1 cellular context compared by ENCODE assay signal in genomic region chr10:50882540-50882983, GRCh38.
TF ChIP-seq lines count a peak whose summit lies in the region.

No MANE protein-coding gene starts in this region.

TF ChIP-seq in HepG2, 621 proteins besides CTCF, POLR2A, EP300 and RAD21 (continues in another document):
- TF ChIP-seq KLF13 (CRISPR knock-in tag; IDR thresholded peaks at IDR 0.05) (no peak), MEIS1 (CRISPR knock-in tag; IDR thresholded peaks at IDR 0.05; ENCODE audit: borderline replicate concordance) (peak; percentile 53; the same call in 1 of the 2 replicates), DNMT3B (CRISPR knock-in tag; conservative IDR thresholded peaks at IDR 0.05) (no peak; the same call in 1 of the 2 replicates), GFI1 (CRISPR knock-in tag; IDR thresholded peaks at IDR 0.05; ENCODE audit: borderline replicate concordance) (peak; percentile 89), TRIM24 (CRISPR knock-in tag; IDR thresholded peaks at IDR 0.05) (0 out of 2 replicates have a peak, but pooled peaks have one; percentile 17), ZNF629 (CRISPR knock-in tag; conservative IDR thresholded peaks at IDR 0.05) (no peak), ZNF264 (CRISPR knock-in tag; IDR thresholded peaks at IDR 0.05) (peak; percentile 53; the same call in 1 of the 2 replicates), ZNF205 (CRISPR knock-in tag; IDR thresholded peaks at IDR 0.05) (peak; percentile 76; the same call in 1 of the 2 replicates), BCL6 (CRISPR knock-in tag; IDR thresholded peaks at IDR 0.05) (peak; percentile 89), RCOR2 (CRISPR knock-in tag; IDR thresholded peaks at IDR 0.05) (0 out of 2 replicates have a peak, but pooled peaks have one; percentile 52), CEBPG (CRISPR knock-in tag; IDR thresholded peaks at IDR 0.05) (peak; percentile 98), MIXL1 (CRISPR knock-in tag; IDR thresholded peaks at IDR 0.05) (peak; percentile 97), SOX13 (IDR thresholded peaks at IDR 0.05) (peak; percentile 58; the same call in 1 of the 2 replicates), SOX13 (CRISPR knock-in tag; conservative IDR thresholded peaks at IDR 0.05 in 1 of 2, IDR thresholded peaks at IDR 0.05 in 1 of 2) (peak in 1 of 2 experiments; percentile 89; a peak in 2 of 4 replicates), ZNF816 (CRISPR knock-in tag; IDR thresholded peaks at IDR 0.05; ENCODE audit: borderline replicate concordance) (peak; percentile 92), CENPT (CRISPR knock-in tag; IDR thresholded peaks at IDR 0.05; ENCODE audit: low read depth) (no peak), ELF1 (CRISPR knock-in tag; IDR thresholded peaks at IDR 0.05) (0 out of 2 replicates have a peak, but pooled peaks have one; percentile 14), ZBTB1 (CRISPR knock-in tag; IDR thresholded peaks at IDR 0.05; ENCODE audit: borderline replicate concordance) (no peak), TP53 (CRISPR knock-in tag; conservative IDR thresholded peaks at IDR 0.05) (peak; percentile 50; the same call in 1 of the 2 replicates), RFXAP (CRISPR knock-in tag; IDR thresholded peaks at IDR 0.05; ENCODE audit: borderline replicate concordance) (0 out of 2 replicates have a peak, but pooled peaks have one; percentile 42), FOXK1 (CRISPR knock-in tag; IDR thresholded peaks at IDR 0.05; ENCODE audit: borderline replicate concordance, low read depth) (peak; percentile 78), MXI1 (IDR thresholded peaks at IDR 0.05; ENCODE audit: borderline replicate concordance, low read depth, low read length) (no peak), ZNF792 (CRISPR knock-in tag; IDR thresholded peaks at IDR 0.05) (peak; percentile 40; the same call in 1 of the 2 replicates), ZSCAN22 (CRISPR knock-in tag; IDR thresholded peaks at IDR 0.05) (no peak), ZNF547 (CRISPR knock-in tag; IDR thresholded peaks at IDR 0.05) (no peak), TGIF2 (CRISPR knock-in tag; IDR thresholded peaks at IDR 0.05) (peak; percentile 42; the same call in 1 of the 2 replicates), HHEX (CRISPR knock-in tag; IDR thresholded peaks at IDR 0.05) (0 out of 2 replicates have a peak, but pooled peaks have one; percentile 26), THRA (CRISPR knock-in tag; IDR thresholded peaks at IDR 0.05; ENCODE audit: borderline replicate concordance) (peak; percentile 96), ONECUT2 (CRISPR knock-in tag; IDR thresholded peaks at IDR 0.05) (peak; percentile 99), SCMH1 (CRISPR knock-in tag; IDR thresholded peaks at IDR 0.05; ENCODE audit: borderline replicate concordance) (no peak), MEF2D (CRISPR knock-in tag; IDR thresholded peaks at IDR 0.05) (no peak), ASH2L (IDR thresholded peaks at IDR 0.05; ENCODE audit: insufficient read length, low read depth, low read length) (peak; percentile 41), LBX2 (CRISPR knock-in tag; IDR thresholded peaks at IDR 0.05; ENCODE audit: borderline replicate concordance) (no peak), ATF7-NPFF (CRISPR knock-in tag; IDR thresholded peaks at IDR 0.05; ENCODE audit: low read depth) (no peak), GATAD1 (CRISPR knock-in tag; IDR thresholded peaks at IDR 0.05) (peak; percentile 67)
- TF ChIP-seq, protein P1, sequence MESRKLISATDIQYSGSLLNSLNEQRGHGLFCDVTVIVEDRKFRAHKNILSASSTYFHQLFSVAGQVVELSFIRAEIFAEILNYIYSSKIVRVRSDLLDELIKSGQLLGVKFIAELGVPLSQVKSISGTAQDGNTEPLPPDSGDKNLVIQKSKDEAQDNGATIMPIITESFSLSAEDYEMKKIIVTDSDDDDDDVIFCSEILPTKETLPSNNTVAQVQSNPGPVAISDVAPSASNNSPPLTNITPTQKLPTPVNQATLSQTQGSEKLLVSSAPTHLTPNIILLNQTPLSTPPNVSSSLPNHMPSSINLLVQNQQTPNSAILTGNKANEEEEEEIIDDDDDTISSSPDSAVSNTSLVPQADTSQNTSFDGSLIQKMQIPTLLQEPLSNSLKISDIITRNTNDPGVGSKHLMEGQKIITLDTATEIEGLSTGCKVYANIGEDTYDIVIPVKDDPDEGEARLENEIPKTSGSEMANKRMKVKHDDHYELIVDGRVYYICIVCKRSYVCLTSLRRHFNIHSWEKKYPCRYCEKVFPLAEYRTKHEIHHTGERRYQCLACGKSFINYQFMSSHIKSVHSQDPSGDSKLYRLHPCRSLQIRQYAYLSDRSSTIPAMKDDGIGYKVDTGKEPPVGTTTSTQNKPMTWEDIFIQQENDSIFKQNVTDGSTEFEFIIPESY (CRISPR knock-in tag; IDR thresholded peaks at IDR 0.05) = no peak
- TF ChIP-seq, protein P2, sequence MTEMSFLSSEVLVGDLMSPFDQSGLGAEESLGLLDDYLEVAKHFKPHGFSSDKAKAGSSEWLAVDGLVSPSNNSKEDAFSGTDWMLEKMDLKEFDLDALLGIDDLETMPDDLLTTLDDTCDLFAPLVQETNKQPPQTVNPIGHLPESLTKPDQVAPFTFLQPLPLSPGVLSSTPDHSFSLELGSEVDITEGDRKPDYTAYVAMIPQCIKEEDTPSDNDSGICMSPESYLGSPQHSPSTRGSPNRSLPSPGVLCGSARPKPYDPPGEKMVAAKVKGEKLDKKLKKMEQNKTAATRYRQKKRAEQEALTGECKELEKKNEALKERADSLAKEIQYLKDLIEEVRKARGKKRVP (CRISPR knock-in tag; IDR thresholded peaks at IDR 0.05) = peak in 1 of 2 experiments; percentile 92; a peak in 2 of 4 replicates
- TF ChIP-seq, protein P3, sequence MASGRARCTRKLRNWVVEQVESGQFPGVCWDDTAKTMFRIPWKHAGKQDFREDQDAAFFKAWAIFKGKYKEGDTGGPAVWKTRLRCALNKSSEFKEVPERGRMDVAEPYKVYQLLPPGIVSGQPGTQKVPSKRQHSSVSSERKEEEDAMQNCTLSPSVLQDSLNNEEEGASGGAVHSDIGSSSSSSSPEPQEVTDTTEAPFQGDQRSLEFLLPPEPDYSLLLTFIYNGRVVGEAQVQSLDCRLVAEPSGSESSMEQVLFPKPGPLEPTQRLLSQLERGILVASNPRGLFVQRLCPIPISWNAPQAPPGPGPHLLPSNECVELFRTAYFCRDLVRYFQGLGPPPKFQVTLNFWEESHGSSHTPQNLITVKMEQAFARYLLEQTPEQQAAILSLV (CRISPR knock-in tag; IDR thresholded peaks at IDR 0.05; ENCODE audit: borderline replicate concordance) = no peak
- TF ChIP-seq, protein P4, sequence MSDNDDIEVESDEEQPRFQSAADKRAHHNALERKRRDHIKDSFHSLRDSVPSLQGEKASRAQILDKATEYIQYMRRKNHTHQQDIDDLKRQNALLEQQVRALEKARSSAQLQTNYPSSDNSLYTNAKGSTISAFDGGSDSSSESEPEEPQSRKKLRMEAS (IDR thresholded peaks at IDR 0.05) = 0 out of 2 replicates have a peak, but pooled peaks have one; percentile 19
- TF ChIP-seq, protein P5, sequence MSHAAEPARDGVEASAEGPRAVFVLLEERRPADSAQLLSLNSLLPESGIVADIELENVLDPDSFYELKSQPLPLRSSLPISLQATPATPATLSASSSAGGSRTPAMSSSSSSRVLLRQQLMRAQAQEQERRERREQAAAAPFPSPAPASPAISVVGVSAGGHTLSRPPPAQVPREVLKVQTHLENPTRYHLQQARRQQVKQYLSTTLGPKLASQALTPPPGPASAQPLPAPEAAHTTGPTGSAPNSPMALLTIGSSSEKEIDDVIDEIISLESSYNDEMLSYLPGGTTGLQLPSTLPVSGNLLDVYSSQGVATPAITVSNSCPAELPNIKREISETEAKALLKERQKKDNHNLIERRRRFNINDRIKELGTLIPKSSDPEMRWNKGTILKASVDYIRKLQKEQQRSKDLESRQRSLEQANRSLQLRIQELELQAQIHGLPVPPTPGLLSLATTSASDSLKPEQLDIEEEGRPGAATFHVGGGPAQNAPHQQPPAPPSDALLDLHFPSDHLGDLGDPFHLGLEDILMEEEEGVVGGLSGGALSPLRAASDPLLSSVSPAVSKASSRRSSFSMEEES (CRISPR knock-in tag; IDR thresholded peaks at IDR 0.05) = peak; percentile 28; the same call in 1 of the 2 replicates
- TF ChIP-seq, protein P6, sequence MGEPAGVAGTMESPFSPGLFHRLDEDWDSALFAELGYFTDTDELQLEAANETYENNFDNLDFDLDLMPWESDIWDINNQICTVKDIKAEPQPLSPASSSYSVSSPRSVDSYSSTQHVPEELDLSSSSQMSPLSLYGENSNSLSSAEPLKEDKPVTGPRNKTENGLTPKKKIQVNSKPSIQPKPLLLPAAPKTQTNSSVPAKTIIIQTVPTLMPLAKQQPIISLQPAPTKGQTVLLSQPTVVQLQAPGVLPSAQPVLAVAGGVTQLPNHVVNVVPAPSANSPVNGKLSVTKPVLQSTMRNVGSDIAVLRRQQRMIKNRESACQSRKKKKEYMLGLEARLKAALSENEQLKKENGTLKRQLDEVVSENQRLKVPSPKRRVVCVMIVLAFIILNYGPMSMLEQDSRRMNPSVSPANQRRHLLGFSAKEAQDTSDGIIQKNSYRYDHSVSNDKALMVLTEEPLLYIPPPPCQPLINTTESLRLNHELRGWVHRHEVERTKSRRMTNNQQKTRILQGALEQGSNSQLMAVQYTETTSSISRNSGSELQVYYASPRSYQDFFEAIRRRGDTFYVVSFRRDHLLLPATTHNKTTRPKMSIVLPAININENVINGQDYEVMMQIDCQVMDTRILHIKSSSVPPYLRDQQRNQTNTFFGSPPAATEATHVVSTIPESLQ (CRISPR knock-in tag; conservative IDR thresholded peaks at IDR 0.05) = no peak
- TF ChIP-seq, protein P7, sequence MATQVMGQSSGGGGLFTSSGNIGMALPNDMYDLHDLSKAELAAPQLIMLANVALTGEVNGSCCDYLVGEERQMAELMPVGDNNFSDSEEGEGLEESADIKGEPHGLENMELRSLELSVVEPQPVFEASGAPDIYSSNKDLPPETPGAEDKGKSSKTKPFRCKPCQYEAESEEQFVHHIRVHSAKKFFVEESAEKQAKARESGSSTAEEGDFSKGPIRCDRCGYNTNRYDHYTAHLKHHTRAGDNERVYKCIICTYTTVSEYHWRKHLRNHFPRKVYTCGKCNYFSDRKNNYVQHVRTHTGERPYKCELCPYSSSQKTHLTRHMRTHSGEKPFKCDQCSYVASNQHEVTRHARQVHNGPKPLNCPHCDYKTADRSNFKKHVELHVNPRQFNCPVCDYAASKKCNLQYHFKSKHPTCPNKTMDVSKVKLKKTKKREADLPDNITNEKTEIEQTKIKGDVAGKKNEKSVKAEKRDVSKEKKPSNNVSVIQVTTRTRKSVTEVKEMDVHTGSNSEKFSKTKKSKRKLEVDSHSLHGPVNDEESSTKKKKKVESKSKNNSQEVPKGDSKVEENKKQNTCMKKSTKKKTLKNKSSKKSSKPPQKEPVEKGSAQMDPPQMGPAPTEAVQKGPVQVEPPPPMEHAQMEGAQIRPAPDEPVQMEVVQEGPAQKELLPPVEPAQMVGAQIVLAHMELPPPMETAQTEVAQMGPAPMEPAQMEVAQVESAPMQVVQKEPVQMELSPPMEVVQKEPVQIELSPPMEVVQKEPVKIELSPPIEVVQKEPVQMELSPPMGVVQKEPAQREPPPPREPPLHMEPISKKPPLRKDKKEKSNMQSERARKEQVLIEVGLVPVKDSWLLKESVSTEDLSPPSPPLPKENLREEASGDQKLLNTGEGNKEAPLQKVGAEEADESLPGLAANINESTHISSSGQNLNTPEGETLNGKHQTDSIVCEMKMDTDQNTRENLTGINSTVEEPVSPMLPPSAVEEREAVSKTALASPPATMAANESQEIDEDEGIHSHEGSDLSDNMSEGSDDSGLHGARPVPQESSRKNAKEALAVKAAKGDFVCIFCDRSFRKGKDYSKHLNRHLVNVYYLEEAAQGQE (IDR thresholded peaks at IDR 0.05; ENCODE audit: borderline replicate concordance in 1 of 2, low read depth in 1 of 2, low read length in 2 of 2) = peak in 1 of 2 experiments; percentile 33; a peak in 1 of 4 replicates
